In the genomic region with DNA sequence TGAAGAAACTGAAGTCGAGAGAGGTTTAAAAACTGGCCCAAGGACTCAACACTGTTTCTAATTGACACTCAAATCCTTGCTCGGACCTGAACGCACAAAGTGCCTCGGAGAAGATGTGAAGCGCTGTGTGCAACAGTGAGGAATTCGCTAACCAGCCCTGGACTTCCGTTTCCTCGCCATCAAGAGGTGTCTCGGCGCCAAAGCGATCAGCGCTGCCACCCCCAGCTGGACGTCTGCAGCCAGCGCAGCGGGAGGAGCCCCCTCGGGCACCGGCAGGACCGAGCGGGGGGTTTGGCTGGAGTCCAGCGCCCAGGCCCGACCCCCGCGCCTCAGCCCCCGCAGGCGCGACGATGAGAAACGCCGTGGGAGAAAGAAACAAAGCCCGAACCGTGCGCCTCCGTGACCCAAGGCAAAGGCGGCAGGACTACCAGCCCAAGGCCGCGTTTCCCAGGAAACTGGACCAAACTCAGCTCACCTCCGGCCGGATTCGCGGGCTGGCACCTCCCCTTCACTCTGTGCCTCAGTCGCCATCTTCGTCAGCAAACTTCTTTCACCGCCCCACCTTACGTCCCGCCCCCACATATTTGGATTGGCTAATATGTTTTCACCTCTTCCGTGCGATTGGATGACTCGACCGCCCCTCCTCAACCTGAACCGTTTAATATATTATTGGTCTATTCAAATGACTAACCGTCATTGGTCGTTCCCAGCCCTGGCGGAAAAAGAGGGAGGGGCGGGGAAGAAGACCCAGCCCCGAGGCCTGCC, we compare ENCODE assay signal across 8 cellular contexts. TPM values are rescaled to one million over a fixed set of nuclear protein-coding genes. Genes with fewer than 3 reads are reported as not detected.
DNase-seq lines count a peak whose midpoint lies in the region; ATAC-seq, FAIRE-seq and TF ChIP-seq lines count a peak whose summit lies in the region.

TSS of gene ARHGAP19 (minus strand) at position 541 of the 765 bp plus-strand sequence. CDS start at position 531, 10 bp downstream.

- peak within 1 kb of the TSS; percentile 61 for H3K9ac ChIP-seq in ES-I3 (ENCODE audit: low read depth, low read length)
- peak within 1 kb of the TSS; percentile 90 for H3K9ac ChIP-seq in Loucy (ENCODE audit: low read depth, low read length, poor library complexity, severe bottlenecking)

- peak; percentile 91 for FAIRE-seq in H54 (lab: Jason Lieb, UNC)

- TF ChIP-seq POLR2A in H54 (IDR thresholded peaks at IDR 0.05; ENCODE audit: low read depth, low read length) (peak; percentile 76), Raji (IDR thresholded peaks at IDR 0.05; ENCODE audit: insufficient read depth, low read depth, low read length) (peak; percentile 86)

- H3K4me1 ChIP-seq in ES-I3 (ENCODE audit: insufficient read depth, low read length) = 0 out of 2 replicates have a peak, but pooled peaks cover 4% of the 10 kb centered on the region
- H3K4me1 ChIP-seq in Loucy (ENCODE audit: insufficient read depth, low read length, poor library complexity, severe bottlenecking) = peaks cover 16% of the 10 kb centered on the region

- peaks cover 22 to 24% of the 10 kb centered on the region in 2 donors for H3K4me1 Mint-ChIP-seq in natural killer cell

- intact Hi-C loops in natural killer cell (cut with micrococcal nuclease) = loop anchor here (1.0 to 10.0 kb wide), 5 partner anchors 28 to 460 kb away; partner anchors contain the start of genes FRAT2, LCOR, MMS19 and PI4K2A

- peaks cover 36% of the 10 kb centered on the region for H3K79me2 ChIP-seq in Loucy (ENCODE audit: insufficient read depth, low read length)

- H2AFZ ChIP-seq in Loucy (ENCODE audit: low read length) = peak within 1 kb of the TSS; percentile 93

- H3F3A ChIP-seq in Loucy (ENCODE audit: low read depth) = no peaks in the 10 kb centered on the region; the same call in 1 of the 2 replicates

- DNase-seq in H54 (ENCODE audit: insufficient read length, low spot score) = peak; percentile 91
- DNase-seq in activated T-helper 9 cell treated with anti-CD3 and anti-CD28 coated beads, Interleukin-2, amount 50 U/mL, for 16 hours (ENCODE audit: low read depth) = peak; percentile 87
- peak; percentile 98 for DNase-seq in fibroblast of peridontal ligament (ENCODE audit: extremely low read depth)
- DNase-seq in natural killer cell = peak; percentile 86
- DNase-seq in stimulated activated naive CD4-positive, alpha-beta T cell treated with Interleukin-2 at 50 U/mL for 16 hours (lab: John Stamatoyannopoulos, UW) = peak; percentile 95

- H3K36me3 Mint-ChIP-seq in natural killer cell = no peaks in the 10 kb centered on the region

- no peaks in the 10 kb centered on the region for H3K9me2 ChIP-seq in Loucy (replicated peaks; ENCODE audit: low read depth, low read length)

- peak; percentile 98 to 100 (median 99) for ATAC-seq in natural killer cell

- H3K4me3 ChIP-seq in Loucy (ENCODE audit: low read length, poor library complexity, severe bottlenecking) = peak within 1 kb of the TSS; percentile 83

- H3K9me3 Mint-ChIP-seq in natural killer cell = no peaks in the 10 kb centered on the region

- H4K20me1 ChIP-seq in Loucy (ENCODE audit: insufficient read depth, low read length, poor library complexity, severe bottlenecking) = no peaks in the 10 kb centered on the region

- H3K4me3 Mint-ChIP-seq in natural killer cell = peak within 1 kb of the TSS; percentile 90

- H3K4me2 ChIP-seq in Loucy (ENCODE audit: low read depth, low read length, poor library complexity, severe bottlenecking) = peak within 1 kb of the TSS; percentile 81

- TF ChIP-seq CTCF in Loucy (conservative IDR thresholded peaks at IDR 0.05; ENCODE audit: low read length) (peak; percentile 35), natural killer cell (IDR thresholded peaks at IDR 0.05) (no peak)

- peak within 1 kb of the TSS; percentile 81 to 83 for H3K27ac Mint-ChIP-seq in natural killer cell

- no peaks in the 10 kb centered on the region for H3K9me3 ChIP-seq in ES-I3 (ENCODE audit: control insufficient read depth, insufficient read depth, low read length)
- H3K9me3 ChIP-seq in Loucy (ENCODE audit: insufficient read depth, low read depth, low read length) = no peaks in the 10 kb centered on the region

- H3K36me3 ChIP-seq in ES-I3 (ENCODE audit: insufficient read depth, low read length) (no peaks in the 10 kb centered on the region), Loucy (ENCODE audit: insufficient read depth, low read length) (no peaks in the 10 kb centered on the region)

- H3K27me3 ChIP-seq in Loucy (ENCODE audit: insufficient read depth, low read length, poor library complexity, severe bottlenecking) = no peaks in the 10 kb centered on the region

- H3K27me3 Mint-ChIP-seq in natural killer cell (ENCODE audit: low read depth in 2 of 2) = no peaks in the 10 kb centered on the region

RNA-seq across cellular contexts. Expression of gene ARHGAP19, which starts in this region (rescaled TPM):
- total RNA-seq in natural killer cell = 10 to 100 TPM; 22.6 to 23.3 (median 22.7) TPM

Comparison
In these comparisons a context has a peak if more than half of its experiments do, and no peak if none do; other contexts are left out.
1. Peak in every context shown above with its lines: DNase-seq, ATAC-seq and H3K4me3 ChIP-seq.